1 cellular context compared by ENCODE assay signal in genomic region chr2:229815342-229815741, GRCh38.
TF ChIP-seq lines count a peak whose summit lies in the region.

No MANE protein-coding gene starts in this region.

TF ChIP-seq in IMR-90, 13 proteins besides CTCF, POLR2A, EP300 and RAD21 (continued from another document):
- TF ChIP-seq USF2 (IDR thresholded peaks at IDR 0.05; ENCODE audit: low read depth, low read length) = no peak
- no peak for TF ChIP-seq BHLHE40 (IDR thresholded peaks at IDR 0.05; ENCODE audit: low read depth, low read length)
TF ChIP-seq in IMR-90: peak in this region for 0.
